20 cellular contexts compared by ENCODE assay signal in genomic region chr10:13955426-13955825, GRCh38.
"Had no signal": no experiment of that assay in that cellular context is flagged by ENCODE, and none has a peak within 500 bp of the region (broad histone marks: within the 10 kb centered on the region; RNA-seq: fewer than 3 reads in every experiment).

No MANE protein-coding gene starts in this region.

- H3K9me3 ChIP-seq: neutrophil, right lobe of liver, thoracic aorta, transverse colon, upper lobe of right lung, uterus had no signal

- H3K27ac ChIP-seq: neutrophil, parathyroid adenoma, right lobe of liver, upper lobe of right lung had no signal

- H3K4me3 ChIP-seq: lung, right lobe of liver, thoracic aorta, transverse colon, upper lobe of right lung, uterus had no signal

- H3K4me1 ChIP-seq: parathyroid adenoma, right lobe of liver, transverse colon, uterus had no signal

- H3K36me3 ChIP-seq: neutrophil, right lobe of liver, thoracic aorta, transverse colon, upper lobe of right lung, uterus had no signal

- H3K27ac Mint-ChIP-seq: memory B cell; natural killer cell treated with Interleukin-12 subunit alpha and Interleukin-12 subunit beta and Interleukin-15 and Interleukin-18, amount 100 ng/mL, for 72 hours; progenitor cell of endocrine pancreas; stimulated activated effector memory CD8-positive, alpha-beta T cell treated with anti-CD3 and anti-CD28 coated beads, Interleukin-12 subunit alpha, Interleukin-12 subunit beta, amount 100 ng/mL, for 72 hours had no signal

- H3K4me1 Mint-ChIP-seq: memory B cell; stimulated activated effector memory CD8-positive, alpha-beta T cell treated with anti-CD3 and anti-CD28 coated beads, Interleukin-12 subunit alpha, Interleukin-12 subunit beta, amount 100 ng/mL, for 72 hours had no signal

- H3K4me3 Mint-ChIP-seq: memory B cell; natural killer cell treated with Interleukin-12 subunit alpha and Interleukin-12 subunit beta and Interleukin-15 and Interleukin-18, amount 100 ng/mL, for 72 hours; neural crest cell; stimulated activated effector memory CD8-positive, alpha-beta T cell treated with anti-CD3 and anti-CD28 coated beads, Interleukin-12 subunit alpha, Interleukin-12 subunit beta, amount 100 ng/mL, for 72 hours had no signal

- H3K36me3 Mint-ChIP-seq: natural killer cell treated with Interleukin-12 subunit alpha and Interleukin-12 subunit beta and Interleukin-15 and Interleukin-18, amount 100 ng/mL, for 72 hours; stimulated activated effector memory CD8-positive, alpha-beta T cell treated with anti-CD3 and anti-CD28 coated beads, Interleukin-12 subunit alpha, Interleukin-12 subunit beta, amount 100 ng/mL, for 72 hours had no signal

- DNase-seq: cerebellar nuclear complex; cortex of kidney; hypothalamus; right lobe of liver; small intestine; stimulated activated CD4-positive, alpha-beta T cell treated with anti-CD3 and anti-CD28 coated beads, Interleukin-15, amount 100 ng/mL, for 24 hours; stimulated activated CD4-positive, alpha-beta T cell treated with anti-CD3 and anti-CD28 coated beads, Interleukin-4, amount 100 ng/mL, for 1 hour; stimulated activated naive CD8-positive, alpha-beta T cell treated with anti-CD3 and anti-CD28 coated beads, Interleukin-15, Interleukin-2, amounts not matched to agents 100 U/mL and 50 U/mL, for 24 hours; transverse colon; upper lobe of right lung; uterus had no signal

- H3K27me3 ChIP-seq: right lobe of liver, transverse colon, upper lobe of right lung, uterus had no signal

- H3K9me3 Mint-ChIP-seq: natural killer cell treated with Interleukin-12 subunit alpha and Interleukin-12 subunit beta and Interleukin-15 and Interleukin-18, amount 100 ng/mL, for 72 hours had no signal
